ENCODE assay signal across 8 cellular contexts in genomic region chr2:200963129-200963917, GRCh38. TPM values are rescaled to one million over a fixed set of nuclear protein-coding genes. Genes with fewer than 3 reads are reported as not detected.
DNase-seq lines count a peak whose midpoint lies in the region; FAIRE-seq and TF ChIP-seq lines count a peak whose summit lies in the region.

Gene ORC2 (minus strand): TSS chr2:200963660. CDS start chr2:200958123, 5,537 bp downstream.

- H2BK12ac ChIP-seq in H9 (ENCODE audit: insufficient read length, low read depth, low read length), result no peak within 1 kb of the TSS

- H3K18ac ChIP-seq in H9 (ENCODE audit: insufficient read length, low read depth, low read length), result peak within 1 kb of the TSS; percentile 29

- no peak within 1 kb of the TSS for H4K5ac ChIP-seq in H9 (ENCODE audit: insufficient read length, low read depth, low read length)

- H3K4me3 ChIP-seq in fibroblast of the aortic adventitia (ENCODE audit: low read depth, low read length), result peak within 1 kb of the TSS; percentile 91

- H3T11ph ChIP-seq in H9 (ENCODE audit: low read length), result no peak within 1 kb of the TSS

- H3K56ac ChIP-seq in H9 (ENCODE audit: insufficient read length, low read depth, low read length), result no peak within 1 kb of the TSS

- no peak within 1 kb of the TSS for H3K23ac ChIP-seq in H9 (ENCODE audit: insufficient read length, low read depth, low read length)

- H3K4me2 ChIP-seq in H9 (ENCODE audit: insufficient read depth, insufficient read length, low read length), result peak within 1 kb of the TSS; percentile 87

- H3K9me3 Mint-ChIP-seq in H9, result no peaks in the 10 kb centered on the region
- no peaks in the 10 kb centered on the region for H3K9me3 Mint-ChIP-seq in nephron
- no peaks in the 10 kb centered on the region for H3K9me3 Mint-ChIP-seq in stimulated activated naive CD8-positive, alpha-beta T cell treated with anti-CD3 and anti-CD28 coated beads, Interleukin-15, Interleukin-2, amounts not matched to agents 100 ng/mL and 50 ng/mL, for 24 hours

- DNase-seq in H9, result peak; percentile 95
- peak; percentile 93 for DNase-seq in M059J (ENCODE audit: low read depth)
- peak; percentile 93 to 94 for DNase-seq in SHP77 (lab: John Stamatoyannopoulos, UW)
- peak; percentile 91 for DNase-seq in activated effector memory CD4-positive, alpha-beta T cell treated with Interleukin-2 at 50 U/mL for 16 hours
- DNase-seq in fibroblast of the aortic adventitia (ENCODE audit: low read depth), result peak; percentile 94

- H3K79me1 ChIP-seq in H9 (ENCODE audit: insufficient read depth, low read depth, low read length, poor library complexity, severe bottlenecking), result no peaks in the 10 kb centered on the region

- H2BK20ac ChIP-seq in H9 (ENCODE audit: low read depth, low read length, poor library complexity, severe bottlenecking), result no peak within 1 kb of the TSS

- no peak within 1 kb of the TSS for H2BK5ac ChIP-seq in H9 (ENCODE audit: insufficient read length, low read length)

- H2BK15ac ChIP-seq in H9 (ENCODE audit: low read depth, low read length), result no peak within 1 kb of the TSS

- H2AK5ac ChIP-seq in H9 (ENCODE audit: insufficient read length, low read length), result no peak within 1 kb of the TSS

- peaks cover 26 to 32% of the 10 kb centered on the region in 2 experiments for H3K4me1 Mint-ChIP-seq in H9
- peaks cover 34% of the 10 kb centered on the region for H3K4me1 Mint-ChIP-seq in nephron
- H3K4me1 Mint-ChIP-seq in stimulated activated naive CD8-positive, alpha-beta T cell treated with anti-CD3 and anti-CD28 coated beads, Interleukin-15, Interleukin-2, amounts not matched to agents 100 ng/mL and 50 ng/mL, for 24 hours (ENCODE audit: low read depth), result peaks cover 54% of the 10 kb centered on the region

- H3K27me3 Mint-ChIP-seq in H9 (ENCODE audit: low read depth) (no peaks in the 10 kb centered on the region), nephron (ENCODE audit: low read depth) (no peaks in the 10 kb centered on the region)
- no peaks in the 10 kb centered on the region for H3K27me3 Mint-ChIP-seq in stimulated activated naive CD8-positive, alpha-beta T cell treated with anti-CD3 and anti-CD28 coated beads, Interleukin-15, Interleukin-2, amounts not matched to agents 100 ng/mL and 50 ng/mL, for 24 hours

- H3K79me2 ChIP-seq in H9 (ENCODE audit: insufficient read depth, low read length), result peaks cover 5% of the 10 kb centered on the region; the same call in 1 of the 2 replicates

- H3K9me3 ChIP-seq in H9 (ENCODE audit: control insufficient read depth, low read depth, low read length), result no peaks in the 10 kb centered on the region

- H4K91ac ChIP-seq in H9 (ENCODE audit: insufficient read length, low read depth, low read length), result no peak within 1 kb of the TSS

- H2AFZ ChIP-seq in H9 (ENCODE audit: low read length), result no peak within 1 kb of the TSS

- no CpG with 5 or more reads among the region's 61 CpGs for WGBS in H9 (ENCODE audit: extremely low coverage, insufficient read length, low lambda C conversion rate)

- H2BK120ac ChIP-seq in H9 (ENCODE audit: low read depth, low read length, poor library complexity, severe bottlenecking), result no peak within 1 kb of the TSS

- TF ChIP-seq CTCF in H9 (conservative IDR thresholded peaks at IDR 0.05) (peak; percentile 78), fibroblast of the aortic adventitia (IDR thresholded peaks at IDR 0.05; ENCODE audit: insufficient read depth, low read length) (peak; percentile 65), nephron (IDR thresholded peaks at IDR 0.05; ENCODE audit: unreplicated experiment in 3 of 3) (peak; percentile 69 to 89 (median 77))

- H4K20me1 ChIP-seq in H9 (ENCODE audit: control insufficient read depth, insufficient read depth, insufficient read length), result no peaks in the 10 kb centered on the region

- peaks cover 0 to 12% (median 12%) of the 10 kb centered on the region in 3 experiments; a peak in 6 of 7 replicates for H3K36me3 Mint-ChIP-seq in H9 (ENCODE audit: insufficient read depth in 1 of 3, low read depth in 3 of 3)
- H3K36me3 Mint-ChIP-seq in nephron (ENCODE audit: low read depth), result peaks cover 2% of the 10 kb centered on the region
- peaks cover 15% of the 10 kb centered on the region for H3K36me3 Mint-ChIP-seq in stimulated activated naive CD8-positive, alpha-beta T cell treated with anti-CD3 and anti-CD28 coated beads, Interleukin-15, Interleukin-2, amounts not matched to agents 100 ng/mL and 50 ng/mL, for 24 hours (ENCODE audit: low read depth)

- no peak within 1 kb of the TSS for H4K8ac ChIP-seq in H9 (replicated peaks; ENCODE audit: insufficient read length, low read depth, low read length)

- H3K4me1 ChIP-seq in H9 (ENCODE audit: insufficient read depth, low read length), result peaks cover 2% of the 10 kb centered on the region; the same call in 1 of the 2 replicates

- no peak within 1 kb of the TSS for H3K27ac ChIP-seq in H9 (ENCODE audit: insufficient read length, low read depth, low read length)

- H3K4ac ChIP-seq in H9 (ENCODE audit: low read depth, low read length), result no peak within 1 kb of the TSS

- H3K14ac ChIP-seq in H9 (ENCODE audit: insufficient read depth, low read length), result peak within 1 kb of the TSS; percentile 74

- H3K27me3 ChIP-seq in H9 (ENCODE audit: insufficient read depth, low read length), result no peaks in the 10 kb centered on the region

- peak within 1 kb of the TSS; percentile 98 to 99 (median 98) for H3K27ac Mint-ChIP-seq in H9
- peak within 1 kb of the TSS; percentile 98 to 99 (median 99) for H3K27ac Mint-ChIP-seq in nephron
- H3K27ac Mint-ChIP-seq in stimulated activated naive CD8-positive, alpha-beta T cell treated with anti-CD3 and anti-CD28 coated beads, Interleukin-15, Interleukin-2, amounts not matched to agents 100 ng/mL and 50 ng/mL, for 24 hours, result peak within 1 kb of the TSS; percentile 96

- peak within 1 kb of the TSS; percentile 86 for H3K9ac ChIP-seq in H9 (ENCODE audit: extremely low read depth, insufficient read length, low read length)

- FAIRE-seq in G401.6 (lab: Jason Lieb, UNC), result peak; percentile 96

- peak within 1 kb of the TSS; percentile 98 to 99 for H3K4me3 Mint-ChIP-seq in H9
- peak within 1 kb of the TSS; percentile 98 to 100 (median 98) for H3K4me3 Mint-ChIP-seq in nephron
- H3K4me3 Mint-ChIP-seq in stimulated activated naive CD8-positive, alpha-beta T cell treated with anti-CD3 and anti-CD28 coated beads, Interleukin-15, Interleukin-2, amounts not matched to agents 100 ng/mL and 50 ng/mL, for 24 hours, result peak within 1 kb of the TSS; percentile 91

- peaks cover 4% of the 10 kb centered on the region for H3K23me2 ChIP-seq in H9 (ENCODE audit: insufficient read length, low read depth, low read length, poor library complexity, severe bottlenecking)

RNA-seq across cellular contexts. Expression of gene ORC2, which starts in this region (rescaled TPM):
- total RNA-seq in H9 (2021), result 61.8 and 65.2 TPM in 2 replicates
- total RNA-seq in M059J (2014; rRNA removed; shearing (Covaris generic)), result 10.0 and 14.3 TPM in 2 replicates
- 12.7 and 17.4 TPM in 2 replicates for total RNA-seq in fibroblast of the aortic adventitia (ENCODE audit: low replicate concordance)
